Comparison of ENCODE assay signal across 1 cellular context in the genomic region with DNA sequence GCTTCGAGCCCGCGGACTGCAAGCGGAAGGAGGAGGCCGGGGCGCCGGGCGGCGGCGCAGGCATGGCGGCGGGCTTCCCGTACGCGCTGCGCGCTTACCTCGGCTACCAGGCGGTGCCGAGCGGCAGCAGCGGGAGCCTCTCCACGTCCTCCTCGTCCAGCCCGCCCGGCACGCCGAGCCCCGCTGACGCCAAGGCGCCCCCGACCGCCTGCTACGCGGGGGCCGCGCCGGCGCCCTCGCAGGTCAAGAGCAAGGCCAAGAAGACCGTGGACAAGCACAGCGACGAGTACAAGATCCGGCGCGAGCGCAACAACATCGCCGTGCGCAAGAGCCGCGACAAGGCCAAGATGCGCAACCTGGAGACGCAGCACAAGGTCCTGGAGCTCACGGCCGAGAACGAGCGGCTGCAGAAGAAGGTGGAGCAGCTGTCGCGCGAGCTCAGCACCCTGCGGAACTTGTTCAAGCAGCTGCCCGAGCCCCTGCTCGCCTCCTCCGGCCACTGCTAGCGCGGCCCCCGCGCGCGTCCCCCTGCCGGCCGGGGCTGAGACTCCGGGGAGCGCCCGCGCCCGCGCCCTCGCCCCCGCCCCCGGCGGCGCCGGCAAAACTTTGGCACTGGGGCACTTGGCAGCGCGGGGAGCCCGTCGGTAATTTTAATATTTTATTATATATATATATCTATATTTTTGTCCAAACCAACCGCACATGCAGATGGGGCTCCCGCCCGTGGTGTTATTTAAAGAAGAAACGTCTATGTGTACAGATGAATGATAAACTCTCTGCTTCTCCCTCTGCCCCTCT.
A peak's percentile ranks its signal among the peaks of the same experiment; 100 is the strongest.
TF ChIP-seq lines count a peak whose summit lies in the region.

No MANE protein-coding gene starts in this region.

TF ChIP-seq in HEK293, 187 proteins besides CTCF, POLR2A, EP300 and RAD21 (continued from another document and continues in another):
- TF ChIP-seq, protein P1, sequence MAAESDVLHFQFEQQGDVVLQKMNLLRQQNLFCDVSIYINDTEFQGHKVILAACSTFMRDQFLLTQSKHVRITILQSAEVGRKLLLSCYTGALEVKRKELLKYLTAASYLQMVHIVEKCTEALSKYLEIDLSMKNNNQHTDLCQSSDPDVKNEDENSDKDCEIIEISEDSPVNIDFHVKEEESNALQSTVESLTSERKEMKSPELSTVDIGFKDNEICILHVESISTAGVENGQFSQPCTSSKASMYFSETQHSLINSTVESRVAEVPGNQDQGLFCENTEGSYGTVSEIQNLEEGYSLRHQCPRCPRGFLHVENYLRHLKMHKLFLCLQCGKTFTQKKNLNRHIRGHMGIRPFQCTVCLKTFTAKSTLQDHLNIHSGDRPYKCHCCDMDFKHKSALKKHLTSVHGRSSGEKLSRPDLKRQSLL (tag by site-specific recombination; IDR thresholded peaks at IDR 0.05): peak; percentile 95
- no peak for TF ChIP-seq GLI4 (tag by site-specific recombination; IDR thresholded peaks at IDR 0.05)
- no peak for TF ChIP-seq ZNF362 (tag by site-specific recombination; IDR thresholded peaks at IDR 0.05)
- peak; percentile 24; the same call in 1 of the 2 replicates for TF ChIP-seq REPIN1 (tag by site-specific recombination; IDR thresholded peaks at IDR 0.05; ENCODE audit: low read depth)
- peak; percentile 13; the same call in 1 of the 2 replicates for TF ChIP-seq ZNF394 (tag by site-specific recombination; IDR thresholded peaks at IDR 0.05; ENCODE audit: borderline replicate concordance)
- no peak for TF ChIP-seq SCRT1 (tag by site-specific recombination; IDR thresholded peaks at IDR 0.05; ENCODE audit: borderline replicate concordance)
- no peak for TF ChIP-seq ZNF776 (tag by site-specific recombination; IDR thresholded peaks at IDR 0.05; ENCODE audit: borderline replicate concordance)
- TF ChIP-seq ZXDB (tag by site-specific recombination; IDR thresholded peaks at IDR 0.05): peak; percentile 39
- TF ChIP-seq ZBTB8A (tag by site-specific recombination; IDR thresholded peaks at IDR 0.05): peak; percentile 15; the same call in 1 of the 2 replicates
- peak; percentile 43; the same call in 1 of the 2 replicates for TF ChIP-seq KLF8 (tag by site-specific recombination; IDR thresholded peaks at IDR 0.05)
- 0 out of 2 replicates have a peak, but pooled peaks have one; percentile 7 for TF ChIP-seq ZNF146 (tag by site-specific recombination; IDR thresholded peaks at IDR 0.05)
- TF ChIP-seq ZNF624 (tag by site-specific recombination; IDR thresholded peaks at IDR 0.05): no peak
- peak; percentile 51; the same call in 1 of the 2 replicates for TF ChIP-seq ZBTB10 (tag by site-specific recombination; IDR thresholded peaks at IDR 0.05)
- TF ChIP-seq, protein P2, sequence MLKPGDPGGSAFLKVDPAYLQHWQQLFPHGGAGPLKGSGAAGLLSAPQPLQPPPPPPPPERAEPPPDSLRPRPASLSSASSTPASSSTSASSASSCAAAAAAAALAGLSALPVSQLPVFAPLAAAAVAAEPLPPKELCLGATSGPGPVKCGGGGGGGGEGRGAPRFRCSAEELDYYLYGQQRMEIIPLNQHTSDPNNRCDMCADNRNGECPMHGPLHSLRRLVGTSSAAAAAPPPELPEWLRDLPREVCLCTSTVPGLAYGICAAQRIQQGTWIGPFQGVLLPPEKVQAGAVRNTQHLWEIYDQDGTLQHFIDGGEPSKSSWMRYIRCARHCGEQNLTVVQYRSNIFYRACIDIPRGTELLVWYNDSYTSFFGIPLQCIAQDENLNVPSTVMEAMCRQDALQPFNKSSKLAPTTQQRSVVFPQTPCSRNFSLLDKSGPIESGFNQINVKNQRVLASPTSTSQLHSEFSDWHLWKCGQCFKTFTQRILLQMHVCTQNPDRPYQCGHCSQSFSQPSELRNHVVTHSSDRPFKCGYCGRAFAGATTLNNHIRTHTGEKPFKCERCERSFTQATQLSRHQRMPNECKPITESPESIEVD (tag by site-specific recombination; IDR thresholded peaks at IDR 0.05): no peak
- TF ChIP-seq ZBTB20 (tag by site-specific recombination; IDR thresholded peaks at IDR 0.05): peak; percentile 27; the same call in 1 of the 2 replicates
- TF ChIP-seq KLF16 (tag by site-specific recombination; IDR thresholded peaks at IDR 0.05): peak; percentile 43; the same call in 1 of the 2 replicates
- TF ChIP-seq KLF9 (tag by site-specific recombination; IDR thresholded peaks at IDR 0.05; ENCODE audit: low read depth): peak; percentile 46; the same call in 1 of the 2 replicates
- peak; percentile 42; the same call in 1 of the 2 replicates for TF ChIP-seq ZNF2 (tag by site-specific recombination; IDR thresholded peaks at IDR 0.05)
- 0 out of 2 replicates have a peak, but pooled peaks have one; percentile 7 for TF ChIP-seq EGR2 (tag by site-specific recombination; IDR thresholded peaks at IDR 0.05; ENCODE audit: low read depth)
- no peak for TF ChIP-seq ZNF792 (tag by site-specific recombination; IDR thresholded peaks at IDR 0.05)
- TF ChIP-seq ZNF837 (tag by site-specific recombination; IDR thresholded peaks at IDR 0.05): peak; percentile 89
- no peak for TF ChIP-seq KLF17 (tag by site-specific recombination; IDR thresholded peaks at IDR 0.05)
- TF ChIP-seq ZBTB48 (tag by site-specific recombination; IDR thresholded peaks at IDR 0.05): 0 out of 2 replicates have a peak, but pooled peaks have one; percentile 22
- TF ChIP-seq SP2 (tag by site-specific recombination; IDR thresholded peaks at IDR 0.05): no peak
- peak; percentile 37; the same call in 1 of the 2 replicates for TF ChIP-seq ZBTB7A (tag by site-specific recombination; IDR thresholded peaks at IDR 0.05; ENCODE audit: low read depth)
- TF ChIP-seq, protein P3, sequence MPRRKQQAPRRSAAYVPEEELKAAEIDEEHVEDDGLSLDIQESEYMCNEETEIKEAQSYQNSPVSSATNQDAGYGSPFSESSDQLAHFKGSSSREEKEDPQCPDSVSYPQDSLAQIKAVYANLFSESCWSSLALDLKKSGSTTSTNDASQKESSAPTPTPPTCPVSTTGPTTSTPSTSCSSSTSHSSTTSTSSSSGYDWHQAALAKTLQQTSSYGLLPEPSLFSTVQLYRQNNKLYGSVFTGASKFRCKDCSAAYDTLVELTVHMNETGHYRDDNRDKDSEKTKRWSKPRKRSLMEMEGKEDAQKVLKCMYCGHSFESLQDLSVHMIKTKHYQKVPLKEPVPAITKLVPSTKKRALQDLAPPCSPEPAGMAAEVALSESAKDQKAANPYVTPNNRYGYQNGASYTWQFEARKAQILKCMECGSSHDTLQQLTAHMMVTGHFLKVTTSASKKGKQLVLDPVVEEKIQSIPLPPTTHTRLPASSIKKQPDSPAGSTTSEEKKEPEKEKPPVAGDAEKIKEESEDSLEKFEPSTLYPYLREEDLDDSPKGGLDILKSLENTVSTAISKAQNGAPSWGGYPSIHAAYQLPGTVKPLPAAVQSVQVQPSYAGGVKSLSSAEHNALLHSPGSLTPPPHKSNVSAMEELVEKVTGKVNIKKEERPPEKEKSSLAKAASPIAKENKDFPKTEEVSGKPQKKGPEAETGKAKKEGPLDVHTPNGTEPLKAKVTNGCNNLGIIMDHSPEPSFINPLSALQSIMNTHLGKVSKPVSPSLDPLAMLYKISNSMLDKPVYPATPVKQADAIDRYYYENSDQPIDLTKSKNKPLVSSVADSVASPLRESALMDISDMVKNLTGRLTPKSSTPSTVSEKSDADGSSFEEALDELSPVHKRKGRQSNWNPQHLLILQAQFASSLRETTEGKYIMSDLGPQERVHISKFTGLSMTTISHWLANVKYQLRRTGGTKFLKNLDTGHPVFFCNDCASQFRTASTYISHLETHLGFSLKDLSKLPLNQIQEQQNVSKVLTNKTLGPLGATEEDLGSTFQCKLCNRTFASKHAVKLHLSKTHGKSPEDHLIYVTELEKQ (tag by site-specific recombination; IDR thresholded peaks at IDR 0.05; ENCODE audit: borderline replicate concordance): no peak
- no peak for TF ChIP-seq ZNF366 (tag by site-specific recombination; conservative IDR thresholded peaks at IDR 0.05)
- peak; percentile 67 for TF ChIP-seq GLIS2 (tag by site-specific recombination; IDR thresholded peaks at IDR 0.05)
- TF ChIP-seq ZNF600 (tag by site-specific recombination; IDR thresholded peaks at IDR 0.05): peak; percentile 72
- TF ChIP-seq GLIS1 (tag by site-specific recombination; IDR thresholded peaks at IDR 0.05): peak; percentile 29; the same call in 1 of the 2 replicates
- no peak for TF ChIP-seq ZNF302 (tag by site-specific recombination; IDR thresholded peaks at IDR 0.05; ENCODE audit: low read depth)
- peak; percentile 49; the same call in 1 of the 2 replicates for TF ChIP-seq ZNF391 (tag by site-specific recombination; IDR thresholded peaks at IDR 0.05; ENCODE audit: borderline replicate concordance, low read depth)
- peak; percentile 80 for TF ChIP-seq ZSCAN5A (tag by site-specific recombination; IDR thresholded peaks at IDR 0.05)
- peak; percentile 24; the same call in 1 of the 2 replicates for TF ChIP-seq ZNF133 (tag by site-specific recombination; IDR thresholded peaks at IDR 0.05)
- TF ChIP-seq ZNF10 (tag by site-specific recombination; IDR thresholded peaks at IDR 0.05): peak; percentile 90
- TF ChIP-seq ZNF239 (tag by site-specific recombination; IDR thresholded peaks at IDR 0.05): no peak
- no peak for TF ChIP-seq OVOL3 (tag by site-specific recombination; IDR thresholded peaks at IDR 0.05)
- TF ChIP-seq ZIC2 (tag by site-specific recombination; IDR thresholded peaks at IDR 0.05): peak; percentile 22; the same call in 1 of the 2 replicates
- no peak for TF ChIP-seq ZNF175 (tag by site-specific recombination; IDR thresholded peaks at IDR 0.05)
- no peak for TF ChIP-seq ZBTB21 (tag by site-specific recombination; IDR thresholded peaks at IDR 0.05)
- peak; percentile 97 for TF ChIP-seq ZNF645 (tag by site-specific recombination; IDR thresholded peaks at IDR 0.05)
- TF ChIP-seq YY1 (tag by site-specific recombination; IDR thresholded peaks at IDR 0.05): peak; percentile 42; the same call in 1 of the 2 replicates
- no peak for TF ChIP-seq ZNF184 (tag by site-specific recombination; IDR thresholded peaks at IDR 0.05)
- TF ChIP-seq ZNF585B (tag by site-specific recombination; IDR thresholded peaks at IDR 0.05): no peak
- TF ChIP-seq ZNF26 (tag by site-specific recombination; IDR thresholded peaks at IDR 0.05): no peak
- TF ChIP-seq ZNF791 (tag by site-specific recombination; IDR thresholded peaks at IDR 0.05): 0 out of 2 replicates have a peak, but pooled peaks have one; percentile 30
